In the genomic region with DNA sequence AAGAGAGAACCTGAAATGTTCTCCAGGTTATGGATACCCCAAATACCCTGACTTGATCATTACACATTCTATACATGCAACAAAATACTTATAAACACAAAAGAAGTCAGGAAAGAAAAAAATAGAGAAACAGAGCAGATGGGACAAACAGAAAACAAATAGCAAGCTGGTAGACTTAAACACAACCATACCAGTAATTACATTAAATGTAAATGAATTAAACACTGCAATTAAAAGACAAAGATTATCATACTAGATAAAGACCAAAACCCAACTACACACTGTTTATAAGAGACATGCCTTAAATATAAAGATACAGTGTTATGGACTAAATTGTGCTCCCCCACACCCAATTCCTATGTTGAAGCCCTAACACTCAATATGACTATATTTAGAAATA, we compare ENCODE assay signal across 24 cellular contexts.
DNase-seq lines count a peak whose midpoint lies in the region; ATAC-seq, FAIRE-seq and TF ChIP-seq lines count a peak whose summit lies in the region.
"Had no signal": no experiment of that assay in that cellular context is flagged by ENCODE, and none has a peak within 500 bp of the region (broad histone marks: within the 10 kb centered on the region; RNA-seq: fewer than 3 reads in every experiment).

No MANE protein-coding gene starts in this region.

- intact Hi-C loops in K562 (cut with micrococcal nuclease), result no loop called here

- TF ChIP-seq CTCF in D721Med (IDR thresholded peaks at IDR 0.05; ENCODE audit: insufficient read depth, missing control alignments) (no peak), K562 (IDR thresholded peaks at IDR 0.05 in 2 of 3, conservative IDR thresholded peaks at IDR 0.05 in 1 of 3; ENCODE audit: insufficient read depth in 2 of 3, low read depth in 1 of 3, low read length in 3 of 3) (no peak)

- H3K27ac ChIP-seq in K562 (ENCODE audit: extremely low read depth, low read depth, low read length), result no peak overlapping the region
- H3K27ac ChIP-seq: 22Rv1; A549; BLaER1 treated with 17β-estradiol and CSF1 and Interleukin-3, amounts not matched to agents 10 nM and 100 nM; C4-2B had no signal

- TF ChIP-seq EP300 in K562 (IDR thresholded peaks at IDR 0.05; ENCODE audit: low read length), result no peak

- 0 out of 3 replicates have a peak, but pooled peaks cover 3% of the 10 kb centered on the region for H3K36me3 ChIP-seq in K562 (ENCODE audit: control insufficient read depth, insufficient read depth, low read length)

- no peak overlapping the region for H3K4me2 ChIP-seq in K562 (ENCODE audit: insufficient read depth, low read length)
- H3K4me2 ChIP-seq: A549; BLaER1 treated with 17β-estradiol and CSF1 and Interleukin-3, amounts not matched to agents 10 nM and 100 nM had no signal

- H3K9ac ChIP-seq in K562 (ENCODE audit: insufficient read depth in 1 of 2, low read depth in 2 of 2, low read length in 2 of 2), result no peak overlapping the region
- H3K9ac ChIP-seq: BLaER1 treated with 17β-estradiol and CSF1 and Interleukin-3, amounts not matched to agents 10 nM and 100 nM had no signal

- H3K4me1 ChIP-seq in K562 (replicated peaks in 1 of 2; ENCODE audit: control insufficient read depth in 2 of 2, insufficient read depth in 2 of 2, low read length in 2 of 2), result no peaks in the 10 kb centered on the region
- H3K4me1 ChIP-seq: A549; BLaER1 treated with 17β-estradiol and CSF1 and Interleukin-3, amounts not matched to agents 10 nM and 100 nM; Caco-2 had no signal

- H3K27me3 ChIP-seq in K562 (ENCODE audit: control insufficient read depth in 2 of 2, insufficient read depth in 2 of 2, low read length in 2 of 2), result no peaks in the 10 kb centered on the region
- H3K27me3 ChIP-seq: BLaER1 treated with 17β-estradiol and CSF1 and Interleukin-3, amounts not matched to agents 10 nM and 100 nM had no signal

- no peak for TF ChIP-seq POLR2A in K562 (conservative IDR thresholded peaks at IDR 0.05)

- H4K20me1 ChIP-seq in K562 (replicated peaks; ENCODE audit: control insufficient read depth, insufficient read depth, low read length), result no peaks in the 10 kb centered on the region

- H3K9me3 ChIP-seq in K562 (replicated peaks; ENCODE audit: control insufficient read depth, insufficient read depth, low read depth, low read length), result no peaks in the 10 kb centered on the region; the same call in 1 of the 2 replicates

- no peak for TF ChIP-seq RAD21 in K562 (CRISPR knock-in tag; conservative IDR thresholded peaks at IDR 0.05 in 1 of 2, IDR thresholded peaks at IDR 0.05 in 1 of 2)

- H3K9me1 ChIP-seq in K562 (ENCODE audit: control insufficient read depth, insufficient read depth, low read length), result no peaks in the 10 kb centered on the region

- DNase-seq in D721Med (ENCODE audit: insufficient read length, low spot score) (no peak), K562 (ENCODE audit: extremely low read depth in 1 of 4, low spot score in 3 of 4) (no peak), NCI-H187 (lab: John Stamatoyannopoulos, UW) (no peak)
- DNase-seq: AML-193; Caco-2; Calu3; CD4-positive, alpha-beta T cell; CD8-positive, alpha-beta T cell; DMS 273 treated with DMSO at 0.1 percent for 48 hours; DMS153; DMS53; DMS79; DND-41; EL; GDM1 had no signal

- no peak for ATAC-seq in K562
- ATAC-seq in GM21786 (IDR thresholded peaks at IDR 0.05; ENCODE audit: unreplicated experiment), result no peak
- ATAC-seq: A549; CD8-positive, alpha-beta T cell; GM12878 had no signal

- FAIRE-seq in D721Med (lab: Jason Lieb, UNC) (peak; percentile 87), TTC549 (lab: Jason Lieb, UNC) (peak; percentile 9), K562 (lab: Jason Lieb, UNC) (no peak)
- FAIRE-seq: A549, GM12878, GM12892, GM18507 had no signal

- H2AFZ ChIP-seq in K562 (ENCODE audit: low read depth, low read length), result no peak overlapping the region

- no peak overlapping the region for H3K4me3 ChIP-seq in K562
- H3K4me3 ChIP-seq: A549, GM12878 had no signal

- no TSS peak for BruUV-seq in K562 (replicated peaks; lab: Mats Ljungman, UMichigan)

- POLR2A ChIA-PET in K562 (lab: Yijun Ruan, JAX), result no interaction called here

- CTCF ChIA-PET in K562 (lab: Yijun Ruan, JAX; ENCODE audit: low intra/inter-chr PET ratio), result no interaction called here

- in situ Hi-C loops in K562 (cut with MboI), result no loop called here

- peaks cover 24% of the 10 kb centered on the region; the same call in 2 of the 3 replicates for H3K79me2 ChIP-seq in K562 (ENCODE audit: control insufficient read depth, insufficient read depth, low read length)

TF ChIP-seq in K562, 482 proteins besides CTCF, POLR2A, EP300 and RAD21:
- peak; percentile 53; the same call in 1 of the 2 replicates for TF ChIP-seq ZNF354B (CRISPR knock-in tag; IDR thresholded peaks at IDR 0.05)
- TF ChIP-seq ZFP30 (CRISPR knock-in tag; IDR thresholded peaks at IDR 0.05; ENCODE audit: borderline replicate concordance), result no peak
- TF ChIP-seq ZNF507 (tag; conservative IDR thresholded peaks at IDR 0.05), result peak; percentile 96
